18 cellular contexts compared by ENCODE assay signal in genomic region chr5:172845190-172845975, GRCh38. TPM values are rescaled to one million over a fixed set of nuclear protein-coding genes. Genes with fewer than 3 reads are reported as not detected.
DNase-seq lines count a peak whose midpoint lies in the region; ATAC-seq and TF ChIP-seq lines count a peak whose summit lies in the region.
"Had no signal": no experiment of that assay in that cellular context is flagged by ENCODE, and none has a peak within 500 bp of the region (broad histone marks: within the 10 kb centered on the region; RNA-seq: fewer than 3 reads in every experiment).

No MANE protein-coding gene starts in this region.

- DNase-seq in Panc1 (ENCODE audit: low read depth, low spot score) (no peak), mesothelial cell of epicardium (ENCODE audit: low spot score in 2 of 2, unreplicated experiment in 2 of 2) (no peak), NCI-H748 (lab: John Stamatoyannopoulos, UW; ENCODE audit: unreplicated experiment) (no peak), OCI-M2 (lab: John Stamatoyannopoulos, UW; ENCODE audit: unreplicated experiment) (no peak), NCI-H128 (lab: John Stamatoyannopoulos, UW; ENCODE audit: unreplicated experiment) (no peak), GM19240 (ENCODE audit: insufficient read length, low spot score) (no peak)
- no peak for DNase-seq in stimulated activated naive B cell treated with anti-CD40 and anti-IgM and Interleukin-4, amounts not matched to agents 10 μg/mL and 1 μg/mL and 100 μg/mL, for 72 hours
- DNase-seq: activated CD4-positive, CD25-positive, alpha-beta regulatory T cell; activated CD8-positive, alpha-beta memory T cell treated with anti-CD3 and anti-CD28 coated beads, Interleukin-2, amount 10 ng/mL, durations not matched to agents 7 days and 5 days; CD4-positive, CD25-positive, alpha-beta regulatory T cell; DND-41; IMR-90; NCI-H2081 treated with DMSO at 0.1 percent for 48 hours; NCI-H82; stimulated activated CD4-positive, alpha-beta T cell treated with anti-CD3 and anti-CD28 coated beads, Interleukin-2, amount 100 ng/mL, for 48 hours had no signal

- peaks cover 15% of the 10 kb centered on the region for H3K36me3 Mint-ChIP-seq in dendritic cell treated with granulocyte-macrophage colony-stimulating factor and Interleukin-4, amounts not matched to agents 40 ng/mL and 50 ng/mL, for 4 days (ENCODE audit: low read depth)
- H3K36me3 Mint-ChIP-seq in mesothelial cell of epicardium, result peaks cover 14% of the 10 kb centered on the region
- H3K36me3 Mint-ChIP-seq in stimulated activated naive B cell treated with anti-CD40 and anti-IgM and Interleukin-4, amounts not matched to agents 10 μg/mL and 1 μg/mL and 100 μg/mL, for 72 hours, result peaks cover 18 to 36% of the 10 kb centered on the region in 2 donors
- H3K36me3 Mint-ChIP-seq: activated CD8-positive, alpha-beta memory T cell treated with anti-CD3 and anti-CD28 coated beads, Interleukin-2, amount 10 ng/mL, durations not matched to agents 7 days and 5 days had no signal

- H3K27me3 ChIP-seq in Panc1 (ENCODE audit: control insufficient read depth, insufficient read depth, low read length), result no peaks in the 10 kb centered on the region
- H3K27me3 ChIP-seq: ascending aorta had no signal

- H3K4me3 Mint-ChIP-seq in dendritic cell treated with granulocyte-macrophage colony-stimulating factor and Interleukin-4, amounts not matched to agents 40 ng/mL and 50 ng/mL, for 4 days, result no peak overlapping the region
- H3K4me3 Mint-ChIP-seq in mesothelial cell of epicardium, result no peak overlapping the region
- H3K4me3 Mint-ChIP-seq in stimulated activated naive B cell treated with anti-CD40 and anti-IgM and Interleukin-4, amounts not matched to agents 10 μg/mL and 1 μg/mL and 100 μg/mL, for 72 hours, result peak overlapping the region; percentile 41 to 48
- H3K4me3 Mint-ChIP-seq: activated CD8-positive, alpha-beta memory T cell treated with anti-CD3 and anti-CD28 coated beads, Interleukin-2, amount 10 ng/mL, durations not matched to agents 7 days and 5 days; CD4-positive, CD25-positive, alpha-beta regulatory T cell had no signal

- intact Hi-C loops in Panc1 (cut with micrococcal nuclease; ENCODE audit: unreplicated experiment), result no loop called here
- intact Hi-C loops in dendritic cell treated with granulocyte-macrophage colony-stimulating factor and Interleukin-4, amounts not matched to agents 40 ng/mL and 50 ng/mL, for 4 days (cut with micrococcal nuclease), result no loop called here

- BruUV-seq in Panc1 (replicated peaks; lab: Mats Ljungman, UMichigan), result no TSS peak

- POLR2A ChIA-PET in Panc1 (lab: Charles Lee), result no interaction called here

- in situ Hi-C loops in Panc1 (cut with HindIII; ENCODE audit: low pct_unique_long_range_greater_than_20kb, low sequenced_read_pairs), result no loop called here

- H3K36me3 ChIP-seq in Panc1 (ENCODE audit: control insufficient read depth, insufficient read depth, low read length), result peaks cover 6% of the 10 kb centered on the region; the same call in 1 of the 2 replicates

- H3K4me1 Mint-ChIP-seq in dendritic cell treated with granulocyte-macrophage colony-stimulating factor and Interleukin-4, amounts not matched to agents 40 ng/mL and 50 ng/mL, for 4 days (ENCODE audit: low read depth), result peaks cover 45% of the 10 kb centered on the region
- no peaks in the 10 kb centered on the region for H3K4me1 Mint-ChIP-seq in mesothelial cell of epicardium
- H3K4me1 Mint-ChIP-seq in stimulated activated naive B cell treated with anti-CD40 and anti-IgM and Interleukin-4, amounts not matched to agents 10 μg/mL and 1 μg/mL and 100 μg/mL, for 72 hours, result peaks cover 66 to 81% of the 10 kb centered on the region in 2 donors

- no peak overlapping the region for H3K4me3 ChIP-seq in Panc1 (ENCODE audit: low read depth in 2 of 2, low read length in 2 of 2)
- H3K4me3 ChIP-seq: ascending aorta had no signal

- H3K27me3 Mint-ChIP-seq in dendritic cell treated with granulocyte-macrophage colony-stimulating factor and Interleukin-4, amounts not matched to agents 40 ng/mL and 50 ng/mL, for 4 days, result no peaks in the 10 kb centered on the region
- no peaks in the 10 kb centered on the region for H3K27me3 Mint-ChIP-seq in mesothelial cell of epicardium (ENCODE audit: low read depth)
- H3K27me3 Mint-ChIP-seq in stimulated activated naive B cell treated with anti-CD40 and anti-IgM and Interleukin-4, amounts not matched to agents 10 μg/mL and 1 μg/mL and 100 μg/mL, for 72 hours, result no peaks in the 10 kb centered on the region
- H3K27me3 Mint-ChIP-seq: activated CD8-positive, alpha-beta memory T cell treated with anti-CD3 and anti-CD28 coated beads, Interleukin-2, amount 10 ng/mL, durations not matched to agents 7 days and 5 days; CD4-positive, CD25-positive, alpha-beta regulatory T cell had no signal

- no peaks in the 10 kb centered on the region for H3K9me3 ChIP-seq in Panc1 (ENCODE audit: control insufficient read depth, insufficient read depth, low read depth, low read length)
- H3K9me3 ChIP-seq: ascending aorta had no signal

- CTCF ChIA-PET in Panc1 (lab: Charles Lee), result no interaction called here

- TF ChIP-seq CTCF in Panc1 (IDR thresholded peaks at IDR 0.05) (no peak), mesothelial cell of epicardium (IDR thresholded peaks at IDR 0.05; ENCODE audit: unreplicated experiment) (peak; percentile 28)

- H3K4me1 ChIP-seq in Panc1 (ENCODE audit: control insufficient read depth, insufficient read depth, low read length), result peaks cover 52% of the 10 kb centered on the region

- peak overlapping the region; percentile 57 for H3K27ac ChIP-seq in Panc1 (ENCODE audit: low read length)
- H3K27ac ChIP-seq: ascending aorta had no signal

- H3K27ac Mint-ChIP-seq in dendritic cell treated with granulocyte-macrophage colony-stimulating factor and Interleukin-4, amounts not matched to agents 40 ng/mL and 50 ng/mL, for 4 days, result peak overlapping the region; percentile 29
- H3K27ac Mint-ChIP-seq in mesothelial cell of epicardium, result no peak overlapping the region
- peak overlapping the region; percentile 88 for H3K27ac Mint-ChIP-seq in stimulated activated naive B cell treated with anti-CD40 and anti-IgM and Interleukin-4, amounts not matched to agents 10 μg/mL and 1 μg/mL and 100 μg/mL, for 72 hours
- H3K27ac Mint-ChIP-seq: activated CD8-positive, alpha-beta memory T cell treated with anti-CD3 and anti-CD28 coated beads, Interleukin-2, amount 10 ng/mL, durations not matched to agents 7 days and 5 days had no signal

- no peak for ATAC-seq in Panc1
- no peak for ATAC-seq in stimulated activated naive B cell treated with anti-CD40 and anti-IgM and Interleukin-4, amounts not matched to agents 10 μg/mL and 1 μg/mL and 100 μg/mL, for 72 hours (replicated peaks)
- ATAC-seq: activated CD8-positive, alpha-beta memory T cell treated with anti-CD3 and anti-CD28 coated beads, Interleukin-2, amount 10 ng/mL, durations not matched to agents 7 days and 5 days; sciatic nerve had no signal

- H3K9me3 Mint-ChIP-seq in dendritic cell treated with granulocyte-macrophage colony-stimulating factor and Interleukin-4, amounts not matched to agents 40 ng/mL and 50 ng/mL, for 4 days, result no peaks in the 10 kb centered on the region
- no peaks in the 10 kb centered on the region for H3K9me3 Mint-ChIP-seq in mesothelial cell of epicardium
- no peaks in the 10 kb centered on the region for H3K9me3 Mint-ChIP-seq in stimulated activated naive B cell treated with anti-CD40 and anti-IgM and Interleukin-4, amounts not matched to agents 10 μg/mL and 1 μg/mL and 100 μg/mL, for 72 hours

RNA-seq across cellular contexts. Expression of gene ERGIC1, which starts 11.3 kb away (rescaled TPM):
- total RNA-seq in Panc1 (2021; ENCODE audit: unreplicated experiment) (206 TPM), mesothelial cell of epicardium (107 to 110 TPM (median 109 TPM) in 3 replicates)
- polyA plus RNA-seq in Panc1 (2012; ENCODE audit: insufficient read length), result 419 TPM

Comparison
In these comparisons a context has a peak if more than half of its experiments do, and no peak if none do; other contexts are left out.
1. H3K4me3 Mint-ChIP-seq: peak in stimulated activated naive B cell treated with anti-CD40 and anti-IgM and Interleukin-4, amounts not matched to agents 10 μg/mL and 1 μg/mL and 100 μg/mL, for 72 hours (2 of 2); none in dendritic cell treated with granulocyte-macrophage colony-stimulating factor and Interleukin-4, amounts not matched to agents 40 ng/mL and 50 ng/mL, for 4 days (single experiment) and mesothelial cell of epicardium (single experiment).